In the genomic region with DNA sequence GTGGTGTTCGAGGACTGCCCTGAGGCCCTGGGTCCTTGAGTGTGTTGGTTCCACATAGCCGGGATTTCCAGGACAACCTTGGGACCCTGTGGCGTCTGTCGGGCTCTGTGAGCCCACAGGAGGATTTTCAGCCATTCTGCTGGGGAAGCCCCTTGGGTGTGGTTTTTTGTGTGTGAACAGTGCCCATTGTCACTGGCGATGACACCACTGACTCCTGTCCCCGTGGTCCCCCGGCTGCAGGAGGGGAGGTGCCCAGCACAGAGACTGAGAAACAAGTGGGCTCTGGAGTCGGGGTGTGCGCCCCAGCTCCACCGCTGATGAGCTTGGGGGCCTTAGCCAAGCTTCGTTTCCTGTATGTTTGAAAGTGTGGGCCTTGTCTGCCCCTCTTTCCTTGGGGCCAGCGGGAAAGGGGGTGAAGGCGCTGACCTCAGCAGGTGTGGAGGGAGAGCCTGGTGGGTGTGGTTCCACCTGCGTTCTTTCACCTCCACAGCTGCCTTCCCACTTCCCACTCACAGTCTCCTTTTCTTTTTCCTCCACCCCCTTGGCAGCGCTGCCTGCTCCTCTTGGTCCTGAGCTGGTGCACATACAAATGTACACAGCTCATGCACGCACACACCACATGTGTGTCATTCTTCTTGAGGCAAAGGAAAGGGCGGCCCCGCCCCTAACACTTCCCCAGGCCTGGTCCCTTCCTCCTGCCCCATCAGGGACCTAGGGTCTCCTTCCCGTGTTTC, we compare ENCODE assay signal across 1 cellular context.
TF ChIP-seq lines count a peak whose summit lies in the region.

No MANE protein-coding gene starts in this region.

TF ChIP-seq in IMR-90, 13 proteins besides CTCF, POLR2A, EP300 and RAD21:
- TF ChIP-seq BHLHE40 (IDR thresholded peaks at IDR 0.05; ENCODE audit: low read depth, low read length): no peak
- no peak for TF ChIP-seq RCOR1 (IDR thresholded peaks at IDR 0.05; ENCODE audit: insufficient replicate concordance, low read length)
- no peak for TF ChIP-seq MAZ (IDR thresholded peaks at IDR 0.05; ENCODE audit: borderline replicate concordance, low read depth, low read length)
- no peak for TF ChIP-seq RFX5 (IDR thresholded peaks at IDR 0.05; ENCODE audit: low read depth, low read length)
- no peak for TF ChIP-seq FOS (IDR thresholded peaks at IDR 0.05; ENCODE audit: low read depth, low read length)
- no peak for TF ChIP-seq NFE2L2 (IDR thresholded peaks at IDR 0.05; ENCODE audit: low read depth, low read length)
- TF ChIP-seq, protein P1, sequence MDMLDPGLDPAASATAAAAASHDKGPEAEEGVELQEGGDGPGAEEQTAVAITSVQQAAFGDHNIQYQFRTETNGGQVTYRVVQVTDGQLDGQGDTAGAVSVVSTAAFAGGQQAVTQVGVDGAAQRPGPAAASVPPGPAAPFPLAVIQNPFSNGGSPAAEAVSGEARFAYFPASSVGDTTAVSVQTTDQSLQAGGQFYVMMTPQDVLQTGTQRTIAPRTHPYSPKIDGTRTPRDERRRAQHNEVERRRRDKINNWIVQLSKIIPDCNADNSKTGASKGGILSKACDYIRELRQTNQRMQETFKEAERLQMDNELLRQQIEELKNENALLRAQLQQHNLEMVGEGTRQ (IDR thresholded peaks at IDR 0.05; ENCODE audit: low read depth, low read length): no peak
- no peak for TF ChIP-seq SMC3 (IDR thresholded peaks at IDR 0.05; ENCODE audit: low read depth, low read length)
- no peak for TF ChIP-seq MAFK (IDR thresholded peaks at IDR 0.05; ENCODE audit: low read depth, low read length)
- no peak for TF ChIP-seq CEBPB (IDR thresholded peaks at IDR 0.05; ENCODE audit: low read depth, low read length)
- no peak for TF ChIP-seq CHD1 (IDR thresholded peaks at IDR 0.05; ENCODE audit: low read depth, low read length)
- TF ChIP-seq, protein P2, sequence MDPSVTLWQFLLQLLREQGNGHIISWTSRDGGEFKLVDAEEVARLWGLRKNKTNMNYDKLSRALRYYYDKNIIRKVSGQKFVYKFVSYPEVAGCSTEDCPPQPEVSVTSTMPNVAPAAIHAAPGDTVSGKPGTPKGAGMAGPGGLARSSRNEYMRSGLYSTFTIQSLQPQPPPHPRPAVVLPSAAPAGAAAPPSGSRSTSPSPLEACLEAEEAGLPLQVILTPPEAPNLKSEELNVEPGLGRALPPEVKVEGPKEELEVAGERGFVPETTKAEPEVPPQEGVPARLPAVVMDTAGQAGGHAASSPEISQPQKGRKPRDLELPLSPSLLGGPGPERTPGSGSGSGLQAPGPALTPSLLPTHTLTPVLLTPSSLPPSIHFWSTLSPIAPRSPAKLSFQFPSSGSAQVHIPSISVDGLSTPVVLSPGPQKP (IDR thresholded peaks at IDR 0.05; ENCODE audit: borderline replicate concordance, low read depth, low read length): no peak
- no peak for TF ChIP-seq MXI1 (IDR thresholded peaks at IDR 0.05; ENCODE audit: borderline replicate concordance, low read depth, low read length)
